Comparison of ENCODE assay signal across 21 cellular contexts in the genomic region with DNA sequence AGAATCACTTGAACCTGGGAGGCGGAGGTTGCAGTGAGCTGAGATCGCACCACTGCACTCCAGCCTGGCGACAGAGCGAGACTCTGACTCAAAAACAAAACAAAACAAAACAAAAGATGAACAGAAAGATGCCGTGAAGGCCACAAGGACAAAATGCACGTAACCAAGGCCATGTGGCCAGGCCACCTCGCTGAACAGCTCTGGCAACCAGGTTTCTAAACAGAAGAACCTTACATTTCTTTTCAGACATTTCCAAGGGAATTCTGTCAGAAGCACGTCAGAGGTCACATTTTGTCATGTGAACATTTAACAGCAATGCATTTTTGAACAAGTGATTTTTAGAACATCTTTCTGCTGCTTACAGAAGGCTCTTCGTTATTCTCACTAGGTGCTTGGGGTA.
"Had no signal": no experiment of that assay in that cellular context is flagged by ENCODE, and none has a peak within 500 bp of the region (broad histone marks: within the 10 kb centered on the region; RNA-seq: fewer than 3 reads in every experiment).

No MANE protein-coding gene starts in this region.

- H3K27ac Mint-ChIP-seq: activated CD4-positive, alpha-beta memory T cell treated with anti-CD3 and anti-CD28 coated beads for 36 hours; dendritic cell treated with granulocyte-macrophage colony-stimulating factor and Interleukin-4, amounts not matched to agents 40 ng/mL and 50 ng/mL, for 4 days; neural progenitor cell; T-helper 17 cell had no signal

- H2AFZ ChIP-seq: hepatocyte, neural progenitor cell had no signal

- H3K27me3 ChIP-seq: hepatocyte, neural progenitor cell had no signal

- H3K27me3 Mint-ChIP-seq: activated CD4-positive, alpha-beta memory T cell treated with anti-CD3 and anti-CD28 coated beads for 36 hours; dendritic cell treated with granulocyte-macrophage colony-stimulating factor and Interleukin-4, amounts not matched to agents 40 ng/mL and 50 ng/mL, for 4 days; naive thymus-derived CD8-positive, alpha-beta T cell; T-helper 17 cell had no signal

- H3K27ac ChIP-seq: hepatocyte, neural progenitor cell had no signal

- H3K4me3 ChIP-seq: hepatocyte, lung, neural progenitor cell, SK-N-MC had no signal

- H3K4me2 ChIP-seq: hepatocyte, neural progenitor cell had no signal

- H3K4me3 Mint-ChIP-seq: activated CD4-positive, alpha-beta memory T cell treated with anti-CD3 and anti-CD28 coated beads for 36 hours; activated T-cell treated with anti-CD3 and anti-CD28 coated beads, Interleukin-2, amount 50 U/mL, for 4 hours; dendritic cell treated with granulocyte-macrophage colony-stimulating factor and Interleukin-4, amounts not matched to agents 40 ng/mL and 50 ng/mL, for 4 days; immature natural killer cell; naive thymus-derived CD8-positive, alpha-beta T cell; neural progenitor cell; T-helper 17 cell had no signal

- DNase-seq: activated CD4-positive, alpha-beta memory T cell treated with anti-CD3 and anti-CD28 coated beads for 36 hours; activated CD4-positive, alpha-beta T cell treated with anti-CD3 and anti-CD28 coated beads for 48 hours; activated effector memory CD4-positive, alpha-beta T cell treated with anti-CD3 and anti-CD28 coated beads, Interleukin-2, amount 50 U/mL, for 16 hours; activated naive CD4-positive, alpha-beta T cell treated with anti-CD3 and anti-CD28 coated beads, Interleukin-2, amount 50 U/mL, for 16 hours; activated T-cell treated with anti-CD3 and anti-CD28 coated beads, Interleukin-2, amount 50 U/mL, for 4 hours; effector CD4-positive, alpha-beta T cell; foreskin melanocyte; immature natural killer cell; naive thymus-derived CD8-positive, alpha-beta T cell; small intestine; stimulated activated CD4-positive, alpha-beta T cell treated with anti-CD3 and anti-CD28 coated beads, Interleukin-15, amount 100 ng/mL, for 24 hours; stimulated activated naive CD4-positive, alpha-beta T cell; SW 1271; T-helper 17 cell had no signal

- H3K4me1 ChIP-seq: neural progenitor cell had no signal

- H3K9me3 Mint-ChIP-seq: activated CD4-positive, alpha-beta memory T cell treated with anti-CD3 and anti-CD28 coated beads for 36 hours; activated T-cell treated with anti-CD3 and anti-CD28 coated beads, Interleukin-2, amount 50 U/mL, for 4 hours; dendritic cell treated with granulocyte-macrophage colony-stimulating factor and Interleukin-4, amounts not matched to agents 40 ng/mL and 50 ng/mL, for 4 days; immature natural killer cell; naive thymus-derived CD8-positive, alpha-beta T cell; neural progenitor cell had no signal

- ATAC-seq: activated T-cell treated with anti-CD3 and anti-CD28 coated beads, Interleukin-2, amount 50 U/mL, for 4 hours; left lobe of liver; naive thymus-derived CD8-positive, alpha-beta T cell; sciatic nerve; T-helper 17 cell had no signal

- H3K4me1 Mint-ChIP-seq: neural progenitor cell had no signal
